Comparison of ENCODE assay signal across 29 cellular contexts in the genomic region with DNA sequence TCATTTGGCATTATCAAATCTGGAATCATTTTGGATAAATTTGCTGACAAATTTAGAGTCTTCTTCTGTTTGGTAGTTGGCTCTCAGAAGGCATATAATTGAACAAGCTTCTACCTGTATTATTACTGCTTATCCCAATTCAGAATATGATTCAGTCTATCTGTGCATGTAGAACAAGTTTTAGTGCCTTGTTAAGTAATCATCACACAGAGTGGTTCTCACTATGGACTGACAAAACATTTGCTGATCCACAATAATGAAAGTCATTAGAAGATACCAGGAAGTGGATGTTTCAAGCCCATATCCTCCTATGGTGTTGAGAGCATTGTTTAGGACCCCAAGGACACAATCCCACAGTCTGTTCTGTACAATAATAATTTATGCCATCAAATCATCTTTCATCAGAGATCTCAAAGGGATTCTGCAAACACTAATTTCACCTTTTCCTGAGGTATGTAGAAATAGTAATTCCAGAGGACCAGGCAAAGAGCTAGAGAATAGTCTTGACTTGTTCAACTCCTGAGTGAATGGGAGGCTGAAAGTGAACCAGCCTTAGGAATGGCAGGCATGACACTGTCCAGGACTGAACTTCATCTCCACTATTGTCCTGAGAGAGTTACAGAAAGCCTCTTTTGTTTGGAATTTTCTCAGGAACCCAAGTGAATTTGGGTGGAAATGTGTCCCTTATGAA. TPM values are rescaled to one million over a fixed set of nuclear protein-coding genes. Genes with fewer than 3 reads are reported as not detected.
DNase-seq lines count a peak whose midpoint lies in the region; FAIRE-seq and TF ChIP-seq lines count a peak whose summit lies in the region.
"Had no signal": no experiment of that assay in that cellular context is flagged by ENCODE, and none has a peak within 500 bp of the region (broad histone marks: within the 10 kb centered on the region; RNA-seq: fewer than 3 reads in every experiment).

No MANE protein-coding gene starts in this region.

- H3K4me3 Mint-ChIP-seq in mesothelial cell of epicardium = no peak overlapping the region
- H3K4me3 Mint-ChIP-seq: CD4-positive, alpha-beta T cell had no signal

- H3K4ac ChIP-seq in trophoblast cell (ENCODE audit: low read depth, low read length) = no peak overlapping the region

- no peak overlapping the region for H2AFZ ChIP-seq in trophoblast cell (ENCODE audit: insufficient read depth, low read length, poor library complexity)
- H2AFZ ChIP-seq: GM23248 had no signal

- H3K4me1 ChIP-seq in esophagus (ENCODE audit: control insufficient read depth in 2 of 2, insufficient read depth in 2 of 2, low read length in 1 of 2) (no peaks in the 10 kb centered on the region), trophoblast cell (ENCODE audit: control insufficient read depth in 1 of 2, insufficient read depth in 2 of 2, low read length in 2 of 2) (peaks cover 0 to 6% of the 10 kb centered on the region in 2 experiments)
- H3K4me1 ChIP-seq: BLaER1, Peyer's patch, SJCRH30 had no signal

- H3K36me3 ChIP-seq in esophagus (ENCODE audit: control insufficient read depth in 2 of 2, insufficient read depth in 2 of 2, low read length in 1 of 2) (no peaks in the 10 kb centered on the region), trophoblast cell (ENCODE audit: control insufficient read depth in 1 of 2, insufficient read depth in 2 of 2, low read length in 2 of 2) (no peaks in the 10 kb centered on the region)
- H3K36me3 ChIP-seq: BLaER1, Peyer's patch, SJCRH30 had no signal

- H3K4me1 Mint-ChIP-seq in mesothelial cell of epicardium = peaks cover 43% of the 10 kb centered on the region

- no peak overlapping the region for H2BK12ac ChIP-seq in trophoblast cell (ENCODE audit: low read length)

- H3K9me3 ChIP-seq in esophagus (ENCODE audit: control insufficient read depth in 2 of 2, insufficient read depth in 1 of 2, low read depth in 1 of 2, low read length in 1 of 2) (no peaks in the 10 kb centered on the region), trophoblast cell (ENCODE audit: insufficient read depth, low read depth, low read length) (no peaks in the 10 kb centered on the region)
- H3K9me3 ChIP-seq: BLaER1, Peyer's patch, SJCRH30 had no signal

- no peak overlapping the region for H2BK5ac ChIP-seq in trophoblast cell (ENCODE audit: low read depth, low read length, poor library complexity)

- H4K91ac ChIP-seq in trophoblast cell (ENCODE audit: low read depth, low read length) = no peak overlapping the region

- no peak overlapping the region for H4K12ac ChIP-seq in trophoblast cell (ENCODE audit: low read depth, low read length)

- H2BK120ac ChIP-seq in trophoblast cell (ENCODE audit: insufficient read depth, low read length, poor library complexity) = no peak overlapping the region

- no peak overlapping the region for H3K4me2 ChIP-seq in trophoblast cell (ENCODE audit: low read length)
- H3K4me2 ChIP-seq: BLaER1 had no signal

- no peak overlapping the region for H4K8ac ChIP-seq in trophoblast cell (ENCODE audit: low read depth, low read length)

- no peak for FAIRE-seq in urothelium cell line (lab: Jason Lieb, UNC)
- FAIRE-seq: GM12878 had no signal

- no peak overlapping the region for H3K23ac ChIP-seq in trophoblast cell (ENCODE audit: low read length)

- no peak overlapping the region for H2AK5ac ChIP-seq in trophoblast cell (ENCODE audit: low read length)

- H3K36me3 Mint-ChIP-seq in mesothelial cell of epicardium = peaks cover 4% of the 10 kb centered on the region

- no peak overlapping the region for H3K4me3 ChIP-seq in esophagus (ENCODE audit: low read depth in 1 of 2, low read length in 2 of 2)
- no peak overlapping the region for H3K4me3 ChIP-seq in trophoblast cell (ENCODE audit: low read depth, low read length)
- H3K4me3 ChIP-seq: BLaER1, GM12878, GM23248, Peyer's patch, SJCRH30 had no signal

- peak overlapping the region; percentile 74 to 90 for H3K27ac ChIP-seq in esophagus (ENCODE audit: low read depth in 2 of 2, low read length in 1 of 2)
- H3K27ac ChIP-seq in trophoblast cell (ENCODE audit: low read depth, low read length) = peak overlapping the region; percentile 83
- H3K27ac ChIP-seq: 22Rv1, BLaER1, GM23248, Peyer's patch, SJCRH30 had no signal

- no peak overlapping the region for H3K14ac ChIP-seq in trophoblast cell (ENCODE audit: low read length)

- H3K27me3 Mint-ChIP-seq in mesothelial cell of epicardium (ENCODE audit: low read depth) = no peaks in the 10 kb centered on the region
- H3K27me3 Mint-ChIP-seq: CD4-positive, alpha-beta T cell had no signal

- H3K9ac ChIP-seq in trophoblast cell (ENCODE audit: low read length) = no peak overlapping the region
- H3K9ac ChIP-seq: BLaER1, GM23248 had no signal

- H3K27ac Mint-ChIP-seq in mesothelial cell of epicardium = no peak overlapping the region
- H3K27ac Mint-ChIP-seq: CD4-positive, alpha-beta T cell had no signal

- DNase-seq in DMS53 (lab: John Stamatoyannopoulos, UW) (peak; percentile 10), DMS53 treated with DMSO at 0.1 percent for 48 hours (lab: John Stamatoyannopoulos, UW; ENCODE audit: unreplicated experiment) (no peak), trophoblast cell (peak in 1 of 2 donors; percentile 27), mesothelial cell of epicardium (ENCODE audit: low spot score in 2 of 2, unreplicated experiment in 2 of 2) (no peak), anterior cingulate cortex (lab: John Stamatoyannopoulos, UW) (no peak), NCI-H1092 treated with DMSO at 0.1 percent for 48 hours (lab: John Stamatoyannopoulos, UW) (no peak), urothelium cell line (ENCODE audit: low spot score) (no peak)
- DNase-seq: ACHN; CD4-positive, alpha-beta T cell; COR-L47; DND-41; GM23248; HCEC 1CT; KBM-7; NCI-H1092; NCI-H1436 treated with DMSO at 0.1 percent for 48 hours; NCI-H1930; NCI-H2171; NCI-H345; NCI-H524 treated with DMSO at 0.1 percent for 48 hours; NCI-H82; Peyer's patch; SJCRH30 had no signal

- H3K18ac ChIP-seq in trophoblast cell (ENCODE audit: low read length) = no peak overlapping the region

- H3K79me2 ChIP-seq in trophoblast cell (ENCODE audit: control insufficient read depth, insufficient read depth, low read length, poor library complexity) = peaks cover 2% of the 10 kb centered on the region

- TF ChIP-seq CTCF in mesothelial cell of epicardium (IDR thresholded peaks at IDR 0.05; ENCODE audit: unreplicated experiment) = no peak

- H3K27me3 ChIP-seq in esophagus (ENCODE audit: control insufficient read depth in 1 of 2, insufficient read depth in 2 of 2, low read length in 2 of 2) = no peaks in the 10 kb centered on the region
- H3K27me3 ChIP-seq in trophoblast cell (ENCODE audit: insufficient read depth, low read length) = no peaks in the 10 kb centered on the region
- H3K27me3 ChIP-seq: BLaER1, Peyer's patch, SJCRH30 had no signal

- H3K79me1 ChIP-seq in trophoblast cell (ENCODE audit: low read length) = peaks cover 2% of the 10 kb centered on the region

- peaks cover 15% of the 10 kb centered on the region for H3K9me3 Mint-ChIP-seq in mesothelial cell of epicardium

RNA-seq across cellular contexts. Expression of gene DSC1, which starts 29.6 kb away (rescaled TPM):
- polyA plus RNA-seq in esophagus = under 1 TPM; 0.04 to 0.16 TPM
- polyA plus RNA-seq in trophoblast cell (2013) = 0.29 and 0.31 TPM in 2 replicates
- 0.36 to 0.47 TPM (median 0.43 TPM) in 3 replicates for total RNA-seq in mesothelial cell of epicardium
- total RNA-seq: GM23248, HT1080, OCI-LY7, SJCRH30 had no signal
- polyA plus RNA-seq: GM23248 had no signal
